In the genomic region with DNA sequence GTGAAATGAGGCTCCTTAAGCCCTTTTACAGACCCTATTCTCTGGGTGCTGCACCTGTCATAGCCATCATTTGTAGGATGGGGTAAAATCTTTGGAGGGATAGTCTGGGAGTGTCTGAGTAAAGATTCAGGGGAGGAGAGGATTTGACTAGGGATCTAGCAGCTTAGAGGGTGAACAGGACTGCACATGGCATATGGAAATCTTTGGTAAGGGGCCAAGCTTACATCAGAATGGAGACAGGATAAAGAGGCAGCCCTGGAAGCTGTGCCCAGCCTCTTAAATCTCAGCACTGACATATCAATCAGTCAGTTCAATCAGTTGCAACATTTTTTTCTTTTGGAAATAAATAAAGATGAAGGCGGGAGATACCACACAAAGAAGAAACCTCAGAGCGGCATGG, we compare ENCODE assay signal across 1 cellular context.
TF ChIP-seq lines count a peak whose summit lies in the region.

No MANE protein-coding gene starts in this region.

TF ChIP-seq in SK-N-SH, 30 proteins besides CTCF, POLR2A, EP300 and RAD21 (continued from another document):
- no peak for TF ChIP-seq NFIC (IDR thresholded peaks at IDR 0.05; ENCODE audit: borderline replicate concordance)
- TF ChIP-seq MEF2A (IDR thresholded peaks at IDR 0.05; ENCODE audit: borderline replicate concordance, low read depth) = no peak
- no peak for TF ChIP-seq FOSL2 (IDR thresholded peaks at IDR 0.05; ENCODE audit: borderline replicate concordance, low read depth)
